ENCODE assay signal across 8 cellular contexts in the genomic region with DNA sequence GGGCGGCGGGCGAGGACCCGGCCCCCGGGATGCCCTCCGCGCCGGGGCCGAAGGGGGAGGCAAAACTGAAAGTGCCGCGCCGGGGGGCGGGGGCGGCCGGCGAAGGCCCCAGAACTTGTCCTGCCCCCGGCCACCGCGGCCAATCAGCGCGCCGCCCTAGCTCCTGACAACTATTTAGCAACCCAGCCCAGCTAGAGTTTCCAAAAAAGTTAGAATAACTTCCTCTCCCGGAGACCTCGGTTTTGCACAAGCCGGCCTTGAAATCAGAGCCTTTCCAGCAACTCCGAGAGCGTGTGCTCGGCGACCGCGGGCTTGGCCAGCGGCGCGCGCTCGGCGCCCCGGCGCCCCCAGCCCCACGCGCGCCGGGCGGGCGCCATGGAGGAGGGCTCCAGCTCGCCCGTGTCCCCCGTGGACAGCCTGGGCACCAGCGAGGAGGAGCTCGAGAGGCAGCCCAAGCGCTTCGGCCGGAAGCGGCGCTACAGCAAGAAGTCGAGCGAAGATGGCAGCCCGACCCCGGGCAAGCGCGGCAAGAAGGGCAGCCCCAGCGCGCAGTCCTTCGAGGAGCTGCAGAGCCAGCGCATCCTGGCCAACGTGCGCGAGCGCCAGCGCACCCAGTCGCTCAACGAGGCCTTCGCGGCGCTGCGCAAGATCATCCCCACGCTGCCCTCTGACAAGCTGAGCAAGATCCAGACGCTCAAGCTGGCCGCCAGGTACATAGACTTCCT. TPM values are rescaled to one million over a fixed set of nuclear protein-coding genes. Genes with fewer than 3 reads are reported as not detected.
DNase-seq lines count a peak whose midpoint lies in the region; ATAC-seq and TF ChIP-seq lines count a peak whose summit lies in the region.

Gene TWIST2 (plus strand): TSS at position 245 of the 725 bp plus-strand sequence. CDS start 131 bp downstream, at position 376.

- DNase-seq in GM20000 (ENCODE audit: low spot score) (peak; percentile 20), adipocyte (ENCODE audit: low read depth) (peak; percentile 98), hepatocyte (ENCODE audit: low spot score) (peak; percentile 78), sciatic nerve (ENCODE audit: low spot score) (peak; percentile 87), GM10248 (ENCODE audit: extremely low spot score) (no peak), UCSD-AML1 (lab: John Stamatoyannopoulos, UW; ENCODE audit: unreplicated experiment) (no peak)
- DNase-seq in activated effector memory CD4-positive, alpha-beta T cell treated with Interleukin-2 at 50 U/mL for 16 hours: no peak

- H3K36me3 ChIP-seq in adipocyte (ENCODE audit: control insufficient read depth, insufficient read depth, low read length, severe bottlenecking): peaks cover 27% of the 10 kb centered on the region
- no peaks in the 10 kb centered on the region for H3K36me3 ChIP-seq in hepatocyte (replicated peaks; ENCODE audit: insufficient read depth, low read depth)

- TF ChIP-seq CTCF in GM20000 (IDR thresholded peaks at IDR 0.05; ENCODE audit: extremely low read depth, missing control alignments) (no peak), hepatocyte (IDR thresholded peaks at IDR 0.05; ENCODE audit: poor library complexity) (no peak), GM10248 (IDR thresholded peaks at IDR 0.05; ENCODE audit: control extremely low read depth, extremely low read depth, low read depth, missing control alignments) (no peak)

- H3K79me2 ChIP-seq in hepatocyte: peaks cover 23% of the 10 kb centered on the region

- H3K27me3 ChIP-seq in adipocyte (replicated peaks; ENCODE audit: control insufficient read depth, insufficient read depth, low read length) (no peaks in the 10 kb centered on the region), hepatocyte (peaks cover 79% of the 10 kb centered on the region)

- H4K20me1 ChIP-seq in hepatocyte (ENCODE audit: insufficient read depth, poor library complexity, severe bottlenecking): no peaks in the 10 kb centered on the region

- 2% methylated on average over 55 of the region's 79 CpGs for WGBS in hepatocyte (ENCODE audit: low lambda C conversion rate, missing lambda C conversion rate)

- H3K9ac ChIP-seq in adipocyte (ENCODE audit: low read length): peak within 1 kb of the TSS; percentile 95

- H2AFZ ChIP-seq in hepatocyte: peak within 1 kb of the TSS; percentile 37

- CTCF ChIA-PET in GM10248 (lab: Yijun Ruan, JAX): interaction anchor here (0.7 kb wide), 1 partner anchor 15 kb away, joined by 3 read pairs; no protein-coding TSS in a partner anchor

- intact Hi-C loops in sciatic nerve (cut with DNase I): no loop called here

- peak within 1 kb of the TSS; percentile 87 for H3K4me2 ChIP-seq in hepatocyte

- POLR2A ChIA-PET in GM10248 (lab: Yijun Ruan, JAX): no interaction called here

- H3K9me3 ChIP-seq in adipocyte (ENCODE audit: control insufficient read depth, low read length) (no peaks in the 10 kb centered on the region), hepatocyte (ENCODE audit: low read depth) (no peaks in the 10 kb centered on the region)

- peak; percentile 88 for ATAC-seq in sciatic nerve
- ATAC-seq in GM18519 (IDR thresholded peaks at IDR 0.05; ENCODE audit: low FRiP score, unreplicated experiment): no peak

- H3K9me2 ChIP-seq in hepatocyte (replicated peaks; ENCODE audit: insufficient read depth): no peaks in the 10 kb centered on the region

- H3K4me1 ChIP-seq in adipocyte (ENCODE audit: control insufficient read depth, insufficient read depth, low read length): peaks cover 19% of the 10 kb centered on the region
- peaks cover 7% of the 10 kb centered on the region for H3K4me1 ChIP-seq in hepatocyte (ENCODE audit: insufficient read depth)

- peak within 1 kb of the TSS; percentile 92 for H3K27ac ChIP-seq in hepatocyte

- H3K4me3 ChIP-seq in adipocyte (ENCODE audit: low read length) (peak within 1 kb of the TSS; percentile 90), hepatocyte (peak within 1 kb of the TSS; percentile 36)

RNA-seq across cellular contexts. Expression of gene TWIST2, which starts in this region (rescaled TPM):
- total RNA-seq in hepatocyte (19.7 and 21.1 TPM in 2 replicates), sciatic nerve (13.6 TPM)
- polyA plus RNA-seq in hepatocyte: 11.3 and 13.5 TPM in 2 replicates

Comparison
In these comparisons a context has a peak if more than half of its experiments do, and no peak if none do; other contexts are left out.
1. DNase-seq: peak in GM20000 (single experiment), adipocyte (single experiment), hepatocyte (single experiment) and sciatic nerve (single experiment); none in activated effector memory CD4-positive, alpha-beta T cell treated with Interleukin-2 at 50 U/mL for 16 hours (single experiment), GM10248 (single experiment) and UCSD-AML1 (single experiment).